Comparison of ENCODE assay signal across 18 cellular contexts in genomic region chr3:49648354-49649057, GRCh38. TPM values are rescaled to one million over a fixed set of nuclear protein-coding genes. Genes with fewer than 3 reads are reported as not detected.
DNase-seq lines count a peak whose midpoint lies in the region; ATAC-seq and TF ChIP-seq lines count a peak whose summit lies in the region.
"Had no signal": no experiment of that assay in that cellular context is flagged by ENCODE, and none has a peak within 500 bp of the region (broad histone marks: within the 10 kb centered on the region; RNA-seq: fewer than 3 reads in every experiment).

No MANE protein-coding gene starts in this region.

- no peak overlapping the region for H2BK12ac ChIP-seq in mesenchymal stem cell (ENCODE audit: low read length in 2 of 2)

- H2BK120ac ChIP-seq in mesenchymal stem cell (ENCODE audit: low read depth, low read length): no peak overlapping the region

- 53% methylated on average over 3 of the region's 3 CpGs for WGBS in mesenchymal stem cell

- peak overlapping the region; percentile 46 for H2BK15ac ChIP-seq in mesenchymal stem cell (ENCODE audit: low read depth, poor library complexity, severe bottlenecking)

- H4K91ac ChIP-seq in mesenchymal stem cell (ENCODE audit: low read length): no peak overlapping the region

- H3K27ac Mint-ChIP-seq in activated CD8-positive, alpha-beta T cell treated with anti-CD3 and anti-CD28 coated beads for 36 hours: no peak overlapping the region
- H3K27ac Mint-ChIP-seq: activated naive CD4-positive, alpha-beta T cell treated with anti-CD3 and anti-CD28 coated beads for 36 hours; activated T-cell treated with anti-CD3 and anti-CD28 coated beads, Interleukin-2, amount 50 U/mL, for 72 hours; CD14-positive monocyte had no signal

- H2BK5ac ChIP-seq in mesenchymal stem cell (ENCODE audit: low read depth, low read length, poor library complexity, severe bottlenecking): no peak overlapping the region

- H3K4me2 ChIP-seq in BLaER1 (peak overlapping the region; percentile 65), Loucy (ENCODE audit: low read depth, low read length, poor library complexity, severe bottlenecking) (peak overlapping the region; percentile 76), mesenchymal stem cell (ENCODE audit: low read length, poor library complexity, severe bottlenecking) (no peak overlapping the region)

- H3K4me1 ChIP-seq in BLaER1 (peaks cover 44% of the 10 kb centered on the region), Loucy (ENCODE audit: insufficient read depth, low read length, poor library complexity, severe bottlenecking) (peaks cover 39% of the 10 kb centered on the region), mesenchymal stem cell (ENCODE audit: control insufficient read depth, insufficient read depth, low read depth, low read length) (peaks cover 11% of the 10 kb centered on the region)
- H3K4me1 ChIP-seq: foreskin keratinocyte, uterus had no signal

- H3K27me3 ChIP-seq in BLaER1: no peaks in the 10 kb centered on the region
- no peaks in the 10 kb centered on the region for H3K27me3 ChIP-seq in Loucy (ENCODE audit: insufficient read depth, low read length, poor library complexity, severe bottlenecking)
- peaks cover 7 to 32% of the 10 kb centered on the region in 2 experiments for H3K27me3 ChIP-seq in mesenchymal stem cell (ENCODE audit: control insufficient read depth in 1 of 2, insufficient read depth in 1 of 2, low read length in 2 of 2)
- H3K27me3 ChIP-seq: uterus had no signal

- no peaks in the 10 kb centered on the region for H3K9me3 ChIP-seq in BLaER1
- no peaks in the 10 kb centered on the region for H3K9me3 ChIP-seq in Loucy (ENCODE audit: insufficient read depth, low read depth, low read length)
- H3K9me3 ChIP-seq in mesenchymal stem cell (ENCODE audit: control insufficient read depth, low read length): no peaks in the 10 kb centered on the region
- H3K9me3 ChIP-seq: uterus had no signal

- intact Hi-C loops in activated CD8-positive, alpha-beta T cell treated with anti-CD3 and anti-CD28 coated beads for 36 hours (cut with micrococcal nuclease): no loop called here

- TF ChIP-seq CTCF in Loucy (conservative IDR thresholded peaks at IDR 0.05; ENCODE audit: low read length): no peak
- TF ChIP-seq CTCF in activated CD8-positive, alpha-beta T cell treated with anti-CD3 and anti-CD28 coated beads for 36 hours (IDR thresholded peaks at IDR 0.05): no peak

- H3K9ac ChIP-seq in BLaER1 (no peak overlapping the region), Loucy (ENCODE audit: low read depth, low read length, poor library complexity, severe bottlenecking) (peak overlapping the region; percentile 76), mesenchymal stem cell (ENCODE audit: low read length) (no peak overlapping the region)

- H3K4me1 Mint-ChIP-seq in activated CD8-positive, alpha-beta T cell treated with anti-CD3 and anti-CD28 coated beads for 36 hours (ENCODE audit: low read depth): no peaks in the 10 kb centered on the region
- H3K4me1 Mint-ChIP-seq: CD14-positive monocyte had no signal

- H3K9me3 Mint-ChIP-seq in activated CD8-positive, alpha-beta T cell treated with anti-CD3 and anti-CD28 coated beads for 36 hours: no peaks in the 10 kb centered on the region
- H3K9me3 Mint-ChIP-seq: activated naive CD4-positive, alpha-beta T cell treated with anti-CD3 and anti-CD28 coated beads for 36 hours; activated T-cell treated with anti-CD3 and anti-CD28 coated beads, Interleukin-2, amount 50 U/mL, for 72 hours; CD14-positive monocyte had no signal

- H4K20me1 ChIP-seq in BLaER1 (0 out of 2 replicates have a peak, but pooled peaks cover 5% of the 10 kb centered on the region), Loucy (ENCODE audit: insufficient read depth, low read length, poor library complexity, severe bottlenecking) (no peaks in the 10 kb centered on the region)

- H3K27ac ChIP-seq in BLaER1 (no peak overlapping the region), mesenchymal stem cell (ENCODE audit: low read length, poor library complexity, severe bottlenecking) (no peak overlapping the region)
- H3K27ac ChIP-seq: foreskin keratinocyte, uterus had no signal

- H2AK5ac ChIP-seq in mesenchymal stem cell (ENCODE audit: low read length, severe bottlenecking): no peak overlapping the region

- no peak overlapping the region for H3K14ac ChIP-seq in mesenchymal stem cell (ENCODE audit: low read length in 2 of 2)

- H3K18ac ChIP-seq in mesenchymal stem cell (ENCODE audit: low read depth in 1 of 2, low read length in 2 of 2): no peak overlapping the region

- no peaks in the 10 kb centered on the region for H3K79me2 ChIP-seq in Loucy (ENCODE audit: insufficient read depth, low read length)

- no peaks in the 10 kb centered on the region for H3F3A ChIP-seq in Loucy (ENCODE audit: low read depth)

- no peaks in the 10 kb centered on the region for H3K36me3 Mint-ChIP-seq in activated CD8-positive, alpha-beta T cell treated with anti-CD3 and anti-CD28 coated beads for 36 hours (ENCODE audit: low read depth)
- H3K36me3 Mint-ChIP-seq: CD14-positive monocyte had no signal

- no peak overlapping the region for H4K8ac ChIP-seq in mesenchymal stem cell (ENCODE audit: low read length)

- no peak for DNase-seq in mesenchymal stem cell
- no peak for DNase-seq in cerebellum (ENCODE audit: low spot score)
- DNase-seq in activated CD8-positive, alpha-beta T cell treated with anti-CD3 and anti-CD28 coated beads for 36 hours: no peak
- DNase-seq: activated naive CD4-positive, alpha-beta T cell treated with anti-CD3 and anti-CD28 coated beads for 36 hours; activated T-cell treated with anti-CD3 and anti-CD28 coated beads, Interleukin-2, amount 50 U/mL, for 72 hours; aorta; foreskin keratinocyte; hippocampal formation; NCI-H1105; NCI-H226; NCI-H774; PC-3; SIG-M5; uterus had no signal

- ATAC-seq in HG03175 (IDR thresholded peaks at IDR 0.05; ENCODE audit: unreplicated experiment): no peak
- ATAC-seq in activated CD8-positive, alpha-beta T cell treated with anti-CD3 and anti-CD28 coated beads for 36 hours: no peak
- ATAC-seq: activated T-cell treated with anti-CD3 and anti-CD28 coated beads, Interleukin-2, amount 50 U/mL, for 72 hours had no signal

- H3K36me3 ChIP-seq in BLaER1 (no peaks in the 10 kb centered on the region), Loucy (ENCODE audit: insufficient read depth, low read length) (no peaks in the 10 kb centered on the region), mesenchymal stem cell (ENCODE audit: control insufficient read depth in 1 of 2, insufficient read depth in 2 of 2, low read depth in 1 of 2, low read length in 2 of 2) (no peaks in the 10 kb centered on the region)
- H3K36me3 ChIP-seq: uterus had no signal

- no peak overlapping the region for H3K4ac ChIP-seq in mesenchymal stem cell (ENCODE audit: low read depth in 1 of 2, low read length in 2 of 2)

- POLR2A ChIA-PET in activated CD8-positive, alpha-beta T cell treated with anti-CD3 and anti-CD28 coated beads for 36 hours (lab: Charles Lee): no interaction called here

- CTCF ChIA-PET in activated CD8-positive, alpha-beta T cell treated with anti-CD3 and anti-CD28 coated beads for 36 hours (lab: Charles Lee): interaction anchor here (1.4 kb wide), 1 partner anchor 108 kb away, joined by 3 read pairs; no protein-coding TSS in a partner anchor

- H3K4me3 ChIP-seq in BLaER1 (no peak overlapping the region), Loucy (ENCODE audit: low read length, poor library complexity, severe bottlenecking) (peak overlapping the region; percentile 65), mesenchymal stem cell (ENCODE audit: insufficient read depth in 1 of 2, low read depth in 1 of 2, low read length in 2 of 2) (no peak overlapping the region)
- H3K4me3 ChIP-seq: uterus had no signal

- H2AFZ ChIP-seq in Loucy (ENCODE audit: low read length) (0 out of 2 replicates have a peak overlapping the region, but pooled peaks have one; percentile 11), mesenchymal stem cell (ENCODE audit: low read depth, low read length) (no peak overlapping the region)

- H3K9me2 ChIP-seq in Loucy (replicated peaks; ENCODE audit: low read depth, low read length): no peaks in the 10 kb centered on the region

- no peak overlapping the region for H3K4me3 Mint-ChIP-seq in activated CD8-positive, alpha-beta T cell treated with anti-CD3 and anti-CD28 coated beads for 36 hours
- H3K4me3 Mint-ChIP-seq: activated naive CD4-positive, alpha-beta T cell treated with anti-CD3 and anti-CD28 coated beads for 36 hours; activated T-cell treated with anti-CD3 and anti-CD28 coated beads, Interleukin-2, amount 50 U/mL, for 72 hours; CD14-positive monocyte had no signal

- no peaks in the 10 kb centered on the region for H3K79me1 ChIP-seq in mesenchymal stem cell (replicated peaks; ENCODE audit: low read length, poor library complexity, severe bottlenecking)

- H3K23ac ChIP-seq in mesenchymal stem cell (ENCODE audit: low read length in 2 of 2): no peak overlapping the region

- no peaks in the 10 kb centered on the region for H3K27me3 Mint-ChIP-seq in activated CD8-positive, alpha-beta T cell treated with anti-CD3 and anti-CD28 coated beads for 36 hours

RNA-seq across cellular contexts. Expression of gene APEH, which starts 25.6 kb away (rescaled TPM):
- polyA plus RNA-seq in mesenchymal stem cell (2013, experiment 1 of 2): 46.0 TPM
- polyA plus RNA-seq in mesenchymal stem cell (2013, experiment 2 of 2): 44.5 TPM
- 58.3 TPM for total RNA-seq in cerebellum
- total RNA-seq in activated CD8-positive, alpha-beta T cell treated with anti-CD3 and anti-CD28 coated beads for 36 hours: 100 to 1,000 TPM; 165 to 166 TPM

RNA-seq across cellular contexts. Expression of gene MST1, which starts 40.8 kb away (rescaled TPM):
- polyA plus RNA-seq in mesenchymal stem cell (2013, experiment 1 of 2): 7.8 TPM
- polyA plus RNA-seq in mesenchymal stem cell (2013, experiment 2 of 2): 7.5 TPM
- 12.2 TPM for total RNA-seq in cerebellum
- total RNA-seq in activated CD8-positive, alpha-beta T cell treated with anti-CD3 and anti-CD28 coated beads for 36 hours: 10 to 100 TPM in 1 of 2 experiments, 1 to 10 TPM in 1; 9.6 to 11.8 TPM

RNA-seq across cellular contexts. Expression of gene RNF123, which starts 40.9 kb away (rescaled TPM):
- 24.4 TPM for polyA plus RNA-seq in mesenchymal stem cell (2013, experiment 1 of 2)
- polyA plus RNA-seq in mesenchymal stem cell (2013, experiment 2 of 2): 22.4 TPM
- 23.5 TPM for total RNA-seq in cerebellum
- total RNA-seq in activated CD8-positive, alpha-beta T cell treated with anti-CD3 and anti-CD28 coated beads for 36 hours: 10 to 100 TPM; 22.0 to 31.7 TPM
